In the genomic region with DNA sequence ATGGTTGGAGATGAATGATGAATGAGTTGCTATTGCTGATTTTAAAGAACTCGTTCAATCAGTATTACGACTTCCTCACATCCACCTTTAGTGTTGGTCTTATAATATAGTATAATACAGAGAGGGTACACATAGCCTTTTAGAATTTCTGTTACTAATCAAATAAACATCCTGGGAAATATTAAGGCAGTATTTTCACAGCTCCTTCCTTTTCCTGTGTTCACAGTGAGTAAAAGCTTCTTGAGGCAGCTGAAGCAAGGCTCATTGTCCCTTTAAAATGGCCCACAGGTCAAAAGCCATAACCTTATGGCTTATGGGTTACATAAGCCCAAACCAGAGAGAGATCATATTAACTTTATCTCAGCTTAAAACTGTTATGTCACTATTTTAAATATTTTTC, we compare ENCODE assay signal across 14 cellular contexts. TPM values are rescaled to one million over a fixed set of nuclear protein-coding genes. Genes with fewer than 3 reads are reported as not detected.
"Had no signal": no experiment of that assay in that cellular context is flagged by ENCODE, and none has a peak within 500 bp of the region (broad histone marks: within the 10 kb centered on the region; RNA-seq: fewer than 3 reads in every experiment).

No MANE protein-coding gene starts in this region.

- H3K4me1 ChIP-seq: esophagus muscularis mucosa, lower lobe of right lung, psoas muscle had no signal

- H3K27ac Mint-ChIP-seq: activated CD8-positive, alpha-beta memory T cell treated with anti-CD3 and anti-CD28 coated beads, Interleukin-2, amount 10 ng/mL, durations not matched to agents 7 days and 5 days; natural killer cell had no signal

- DNase-seq: activated CD4-positive, alpha-beta T cell treated with anti-CD3 and anti-CD28 coated beads for 4 hours; activated CD8-positive, alpha-beta memory T cell treated with anti-CD3 and anti-CD28 coated beads, Interleukin-2, amount 10 ng/mL, durations not matched to agents 7 days and 5 days; activated naive CD8-positive, alpha-beta T cell treated with anti-CD3 and anti-CD28 coated beads, Interleukin-2, amount 10 ng/mL, durations not matched to agents 7 days and 5 days; activated T-cell treated with anti-CD3 and anti-CD28 coated beads, Interleukin-2, amount 50 U/mL, for 48 hours; aorta; dorsolateral prefrontal cortex; left cardiac atrium; lower lobe of right lung; natural killer cell; psoas muscle had no signal

- H3K27ac ChIP-seq: dorsolateral prefrontal cortex, esophagus muscularis mucosa, lower lobe of right lung, psoas muscle had no signal

- H3K27me3 Mint-ChIP-seq: activated CD8-positive, alpha-beta memory T cell treated with anti-CD3 and anti-CD28 coated beads, Interleukin-2, amount 10 ng/mL, durations not matched to agents 7 days and 5 days; activated naive CD8-positive, alpha-beta T cell treated with anti-CD3 and anti-CD28 coated beads, Interleukin-2, amount 10 ng/mL, durations not matched to agents 7 days and 5 days had no signal

- ATAC-seq: activated CD8-positive, alpha-beta memory T cell treated with anti-CD3 and anti-CD28 coated beads, Interleukin-2, amount 10 ng/mL, durations not matched to agents 7 days and 5 days; left cardiac atrium; lower lobe of right lung; natural killer cell; psoas muscle; sciatic nerve had no signal

- H3K4me3 ChIP-seq: dorsolateral prefrontal cortex, esophagus muscularis mucosa, lower lobe of right lung, psoas muscle had no signal

- H3K9me3 ChIP-seq: esophagus muscularis mucosa, lower lobe of right lung, psoas muscle had no signal

- H3K4me3 Mint-ChIP-seq: natural killer cell had no signal

- H3K9me3 Mint-ChIP-seq: activated naive CD8-positive, alpha-beta T cell treated with anti-CD3 and anti-CD28 coated beads, Interleukin-2, amount 10 ng/mL, durations not matched to agents 7 days and 5 days; natural killer cell had no signal

- H3K36me3 Mint-ChIP-seq: natural killer cell had no signal

- H3K36me3 ChIP-seq: esophagus muscularis mucosa, lower lobe of right lung had no signal

- H3K27me3 ChIP-seq: dorsolateral prefrontal cortex, esophagus muscularis mucosa had no signal

RNA-seq across cellular contexts. Expression of gene BTLA, which starts 1.3 kb away (rescaled TPM):
- total RNA-seq: bronchial epithelial cell, fibroblast of villous mesenchyme had no signal
